11 cellular contexts compared by ENCODE assay signal in genomic region chr20:62703853-62704228, GRCh38. TPM values are rescaled to one million over a fixed set of nuclear protein-coding genes. Genes with fewer than 3 reads are reported as not detected.
DNase-seq lines count a peak whose midpoint lies in the region; TF ChIP-seq lines count a peak whose summit lies in the region.
"Had no signal": no experiment of that assay in that cellular context is flagged by ENCODE, and none has a peak within 500 bp of the region (broad histone marks: within the 10 kb centered on the region; RNA-seq: fewer than 3 reads in every experiment).

No MANE protein-coding gene starts in this region.

- H3K27me3 ChIP-seq in PC-9 (ENCODE audit: insufficient read depth, low read depth), result no peaks in the 10 kb centered on the region
- H3K27me3 ChIP-seq in brain microvascular endothelial cell (replicated peaks), result peaks cover 10% of the 10 kb centered on the region
- peaks cover 34% of the 10 kb centered on the region for H3K27me3 ChIP-seq in skeletal muscle satellite cell (ENCODE audit: control insufficient read depth, insufficient read depth, low read length)

- H3K4me3 Mint-ChIP-seq in activated naive CD8-positive, alpha-beta T cell, result peak overlapping the region; percentile 59
- H3K4me3 Mint-ChIP-seq in activated naive CD8-positive, alpha-beta T cell treated with anti-CD3 and anti-CD28 coated beads for 36 hours, result no peak overlapping the region

- POLR2A ChIA-PET in PC-9 (lab: Charles Lee; ENCODE audit: unreplicated experiment), result interaction anchor here (0.6 to 0.8 kb wide), 5 partner anchors 19 to 1378 kb away, joined by 3 to 8 read pairs (median 4); no protein-coding TSS in a partner anchor

- peaks cover 13% of the 10 kb centered on the region for H3K4me1 Mint-ChIP-seq in activated naive CD8-positive, alpha-beta T cell (ENCODE audit: low read depth)
- H3K4me1 Mint-ChIP-seq in activated naive CD8-positive, alpha-beta T cell treated with anti-CD3 and anti-CD28 coated beads for 36 hours, result peaks cover 9% of the 10 kb centered on the region

- TF ChIP-seq CTCF in PC-9 (conservative IDR thresholded peaks at IDR 0.05) (no peak), brain microvascular endothelial cell (IDR thresholded peaks at IDR 0.05; ENCODE audit: low read depth, low read length, missing control alignments) (no peak)

- in situ Hi-C loops in brain microvascular endothelial cell (cut with HindIII; ENCODE audit: low pct_ligation_motif_present, low sequenced_read_pairs), result no loop called here

- no peaks in the 10 kb centered on the region for H3K79me2 ChIP-seq in PC-9 (ENCODE audit: low read depth)
- H3K79me2 ChIP-seq: parathyroid adenoma had no signal

- no TSS peak for BruUV-seq in PC-9 (replicated peaks; lab: Mats Ljungman, UMichigan)

- no peaks in the 10 kb centered on the region for H4K20me1 ChIP-seq in PC-9 (ENCODE audit: insufficient read depth)

- H3K36me3 ChIP-seq in PC-9 (ENCODE audit: low read depth), result no peaks in the 10 kb centered on the region
- H3K36me3 ChIP-seq in brain microvascular endothelial cell (replicated peaks), result no peaks in the 10 kb centered on the region
- no peaks in the 10 kb centered on the region for H3K36me3 ChIP-seq in skeletal muscle satellite cell (ENCODE audit: insufficient read depth, low read length)
- H3K36me3 ChIP-seq: heart left ventricle had no signal

- peak overlapping the region; percentile 27 for H3K9ac ChIP-seq in skeletal muscle satellite cell (ENCODE audit: low read depth, low read length)
- H3K9ac ChIP-seq: parathyroid adenoma had no signal

- H3K4me3 ChIP-seq in PC-9 (no peak overlapping the region), brain microvascular endothelial cell (ENCODE audit: low read depth, low read length) (no peak overlapping the region), skeletal muscle satellite cell (ENCODE audit: low read length) (peak overlapping the region; percentile 6)
- H3K4me3 ChIP-seq: heart left ventricle had no signal

- H3K4me2 ChIP-seq in PC-9 (peak overlapping the region; percentile 64), skeletal muscle satellite cell (ENCODE audit: low read length) (peak overlapping the region; percentile 56)

- peaks cover 5% of the 10 kb centered on the region for H3K27me3 Mint-ChIP-seq in activated naive CD8-positive, alpha-beta T cell
- H3K27me3 Mint-ChIP-seq in activated naive CD8-positive, alpha-beta T cell treated with anti-CD3 and anti-CD28 coated beads for 36 hours, result peaks cover 9% of the 10 kb centered on the region

- no peak overlapping the region for H2AFZ ChIP-seq in PC-9
- H2AFZ ChIP-seq: parathyroid adenoma had no signal

- no peaks in the 10 kb centered on the region for H3K9me3 ChIP-seq in PC-9 (ENCODE audit: insufficient read depth, low read depth)
- no peaks in the 10 kb centered on the region for H3K9me3 ChIP-seq in skeletal muscle satellite cell (replicated peaks; ENCODE audit: low read length)
- H3K9me3 ChIP-seq: heart left ventricle had no signal

- CTCF ChIA-PET in PC-9 (lab: Charles Lee), result interaction anchor here (0.7 to 2.3 kb wide), 4 partner anchors 36 to 93 kb away, joined by 3 to 9 read pairs (median 6); partner anchors contain the start of gene MRGBP

- H3K27ac Mint-ChIP-seq in activated naive CD8-positive, alpha-beta T cell, result peak overlapping the region; percentile 52
- H3K27ac Mint-ChIP-seq in activated naive CD8-positive, alpha-beta T cell treated with anti-CD3 and anti-CD28 coated beads for 36 hours, result no peak overlapping the region

- no peaks in the 10 kb centered on the region for H3K36me3 Mint-ChIP-seq in activated naive CD8-positive, alpha-beta T cell
- H3K36me3 Mint-ChIP-seq in activated naive CD8-positive, alpha-beta T cell treated with anti-CD3 and anti-CD28 coated beads for 36 hours, result no peaks in the 10 kb centered on the region

- intact Hi-C loops in PC-9 (cut with micrococcal nuclease; ENCODE audit: unreplicated experiment), result loop anchor here (1.0 to 5.0 kb wide), 3 partner anchors 38 to 277 kb away; partner anchors contain the start of gene RBBP8NL

- H3K4me1 ChIP-seq in PC-9 (replicated peaks; ENCODE audit: insufficient read depth) (peaks cover 40% of the 10 kb centered on the region), skeletal muscle satellite cell (ENCODE audit: control insufficient read depth, insufficient read depth, low read length) (peaks cover 26% of the 10 kb centered on the region)
- H3K4me1 ChIP-seq: parathyroid adenoma had no signal

- no peaks in the 10 kb centered on the region for H3K9me2 ChIP-seq in PC-9 (ENCODE audit: insufficient read depth)

- peaks cover 32% of the 10 kb centered on the region for H3F3A ChIP-seq in PC-9 (ENCODE audit: insufficient read depth, low read depth)

- H3K27ac ChIP-seq in PC-9 (peak overlapping the region; percentile 81), brain microvascular endothelial cell (peak overlapping the region; percentile 71)
- H3K27ac ChIP-seq: parathyroid adenoma had no signal

- H3K9me3 Mint-ChIP-seq in activated naive CD8-positive, alpha-beta T cell (ENCODE audit: low read depth), result no peaks in the 10 kb centered on the region
- no peaks in the 10 kb centered on the region for H3K9me3 Mint-ChIP-seq in activated naive CD8-positive, alpha-beta T cell treated with anti-CD3 and anti-CD28 coated beads for 36 hours

- DNase-seq in activated naive CD8-positive, alpha-beta T cell treated with anti-CD3 and anti-CD28 coated beads for 36 hours, result no peak
- DNase-seq in PC-9 (no peak), brain microvascular endothelial cell (no peak), CD1c-positive myeloid dendritic cell (ENCODE audit: extremely low spot score) (no peak), NCI-H510A treated with DMSO at 0.1 percent for 48 hours (lab: John Stamatoyannopoulos, UW) (no peak)
- DNase-seq in stimulated activated CD4-positive, alpha-beta T cell treated with anti-CD3 and anti-CD28 coated beads, Interleukin-4, amount 100 ng/mL, for 1 hour, result no peak
- DNase-seq: DND-41 had no signal

RNA-seq across cellular contexts. Expression of gene NTSR1, which starts 4.8 kb away (rescaled TPM):
- total RNA-seq in activated naive CD8-positive, alpha-beta T cell treated with anti-CD3 and anti-CD28 coated beads for 36 hours, result not detected
- 0.98 and 1.3 TPM in 2 replicates for total RNA-seq in PC-9 (2021)
- total RNA-seq in skeletal muscle satellite cell (2012; rRNA removed), result 0.22 and 0.25 TPM in 2 replicates
